2 cellular contexts compared by ENCODE assay signal in the genomic region with DNA sequence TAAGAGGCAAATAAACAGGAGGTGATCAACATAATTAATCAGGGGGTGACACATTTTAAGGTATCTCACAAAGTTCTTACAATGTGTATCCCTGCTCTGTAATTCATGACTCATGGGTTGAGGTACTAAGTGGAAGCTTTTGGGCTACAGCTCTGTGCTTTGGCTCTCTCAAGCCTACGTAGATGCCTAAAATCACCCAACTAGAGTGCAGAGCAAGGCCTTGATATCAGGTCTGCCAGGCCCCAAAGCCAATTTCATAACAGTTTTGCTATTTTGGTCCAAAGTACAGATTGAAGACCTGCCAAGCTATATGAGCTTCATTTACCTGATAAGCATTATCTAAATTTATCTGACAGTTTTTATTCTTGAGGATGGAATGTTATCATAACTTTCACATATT.
TF ChIP-seq lines count a peak whose summit lies in the region.

No MANE protein-coding gene starts in this region.

TF ChIP-seq in A549, 52 proteins besides CTCF, POLR2A, EP300 and RAD21:
- no peak for TF ChIP-seq RFX5 (IDR thresholded peaks at IDR 0.05)
- TF ChIP-seq, protein P1, sequence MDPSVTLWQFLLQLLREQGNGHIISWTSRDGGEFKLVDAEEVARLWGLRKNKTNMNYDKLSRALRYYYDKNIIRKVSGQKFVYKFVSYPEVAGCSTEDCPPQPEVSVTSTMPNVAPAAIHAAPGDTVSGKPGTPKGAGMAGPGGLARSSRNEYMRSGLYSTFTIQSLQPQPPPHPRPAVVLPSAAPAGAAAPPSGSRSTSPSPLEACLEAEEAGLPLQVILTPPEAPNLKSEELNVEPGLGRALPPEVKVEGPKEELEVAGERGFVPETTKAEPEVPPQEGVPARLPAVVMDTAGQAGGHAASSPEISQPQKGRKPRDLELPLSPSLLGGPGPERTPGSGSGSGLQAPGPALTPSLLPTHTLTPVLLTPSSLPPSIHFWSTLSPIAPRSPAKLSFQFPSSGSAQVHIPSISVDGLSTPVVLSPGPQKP (IDR thresholded peaks at IDR 0.05; ENCODE audit: low read depth, low read length) = no peak
- TF ChIP-seq KDM5A (IDR thresholded peaks at IDR 0.05) = no peak
- no peak for TF ChIP-seq NR3C1 (IDR thresholded peaks at IDR 0.05)
- TF ChIP-seq CBX8 (IDR thresholded peaks at IDR 0.05) = no peak
- TF ChIP-seq SREBF2 (IDR thresholded peaks at IDR 0.05) = no peak
- TF ChIP-seq ESRRA (IDR thresholded peaks at IDR 0.05; ENCODE audit: borderline replicate concordance, low read length) = no peak
- TF ChIP-seq, protein P2, sequence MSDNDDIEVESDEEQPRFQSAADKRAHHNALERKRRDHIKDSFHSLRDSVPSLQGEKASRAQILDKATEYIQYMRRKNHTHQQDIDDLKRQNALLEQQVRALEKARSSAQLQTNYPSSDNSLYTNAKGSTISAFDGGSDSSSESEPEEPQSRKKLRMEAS (IDR thresholded peaks at IDR 0.05) = no peak
- no peak for TF ChIP-seq MAFK (IDR thresholded peaks at IDR 0.05; ENCODE audit: partially characterized antibody)
- TF ChIP-seq HOXA7 (CRISPR knock-in tag; IDR thresholded peaks at IDR 0.05) = no peak
- TF ChIP-seq SMC3 (IDR thresholded peaks at IDR 0.05) = no peak
- TF ChIP-seq, protein P3, sequence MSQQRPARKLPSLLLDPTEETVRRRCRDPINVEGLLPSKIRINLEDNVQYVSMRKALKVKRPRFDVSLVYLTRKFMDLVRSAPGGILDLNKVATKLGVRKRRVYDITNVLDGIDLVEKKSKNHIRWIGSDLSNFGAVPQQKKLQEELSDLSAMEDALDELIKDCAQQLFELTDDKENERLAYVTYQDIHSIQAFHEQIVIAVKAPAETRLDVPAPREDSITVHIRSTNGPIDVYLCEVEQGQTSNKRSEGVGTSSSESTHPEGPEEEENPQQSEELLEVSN (IDR thresholded peaks at IDR 0.05; ENCODE audit: borderline replicate concordance, low read depth) = no peak
- no peak for TF ChIP-seq NPAS2 (CRISPR knock-in tag; IDR thresholded peaks at IDR 0.05; ENCODE audit: borderline replicate concordance)

TF ChIP-seq in IMR-90, 13 proteins besides CTCF, POLR2A, EP300 and RAD21:
- no peak for TF ChIP-seq RCOR1 (IDR thresholded peaks at IDR 0.05; ENCODE audit: insufficient replicate concordance, low read length)
- TF ChIP-seq, protein P1 (IDR thresholded peaks at IDR 0.05; ENCODE audit: borderline replicate concordance, low read depth, low read length) = no peak
- TF ChIP-seq RFX5 (IDR thresholded peaks at IDR 0.05; ENCODE audit: low read depth, low read length) = no peak
- no peak for TF ChIP-seq CEBPB (IDR thresholded peaks at IDR 0.05; ENCODE audit: low read depth, low read length)
TF ChIP-seq in IMR-90: peak in this region for 0.
